In the genomic region with DNA sequence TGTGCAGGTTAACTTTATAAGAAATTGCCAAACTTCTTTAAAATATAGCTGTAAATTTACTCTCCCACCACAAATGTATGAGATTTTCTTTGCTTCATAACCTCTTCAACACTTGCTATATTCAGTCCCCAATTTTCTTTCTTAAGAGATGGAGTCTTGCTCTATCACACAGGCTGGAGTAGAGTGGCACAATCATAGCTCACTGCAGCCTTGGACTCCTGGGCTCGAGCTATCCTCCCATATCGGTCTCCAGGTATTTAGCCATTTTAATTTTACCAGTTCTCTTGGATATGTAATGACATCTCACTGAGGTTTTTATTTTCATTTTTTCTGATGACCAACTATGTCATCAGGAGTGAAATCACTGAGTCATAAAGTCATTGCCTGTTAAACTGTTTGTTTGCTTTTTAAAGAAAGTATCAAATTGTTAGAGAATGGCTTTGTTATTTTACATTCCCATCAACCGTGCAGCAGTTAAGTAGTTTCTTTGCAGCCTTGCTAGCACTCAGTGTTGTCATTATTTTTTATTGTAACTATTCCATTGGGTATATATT, we compare ENCODE assay signal across 7 cellular contexts. TPM values are rescaled to one million over a fixed set of nuclear protein-coding genes. Genes with fewer than 3 reads are reported as not detected.
DNase-seq lines count a peak whose midpoint lies in the region; TF ChIP-seq lines count a peak whose summit lies in the region.
"Not testable (repeated sequence)": the region's sequence is repeated elsewhere in the genome, so short reads cannot be mapped to it uniquely, and the experiment has no call there.

No MANE protein-coding gene starts in this region.

- not testable (repeated sequence) for H3K27ac Mint-ChIP-seq in activated naive CD8-positive, alpha-beta T cell; endodermal cell
- H3K27ac Mint-ChIP-seq in immature natural killer cell: peak overlapping the region in 3 of 6 donors; percentile 17 to 55 (median 36)
- H3K27ac Mint-ChIP-seq in osteocyte (ENCODE audit: unreplicated experiment): peak overlapping the region; percentile 65

- not testable (repeated sequence) for H3K4me1 ChIP-seq in DOHH2 (ENCODE audit: control insufficient read depth, low read length); endodermal cell (ENCODE audit: control insufficient read depth, insufficient read depth, low read length)

- H3K36me3 ChIP-seq in DOHH2 (ENCODE audit: control insufficient read depth, low read length); endodermal cell (ENCODE audit: control insufficient read depth, insufficient read depth, low read length): not testable (repeated sequence)

- peaks cover 45% of the 10 kb centered on the region for H3K79me2 ChIP-seq in DOHH2 (ENCODE audit: control insufficient read depth, low read length)

- H3K9me2 ChIP-seq in DOHH2 (replicated peaks; ENCODE audit: control insufficient read depth, low read length): not testable (repeated sequence)

- not testable (repeated sequence) for H4K20me1 ChIP-seq in DOHH2 (ENCODE audit: control insufficient read depth, insufficient read depth, low read depth, low read length)

- peak overlapping the region; percentile 61 for H3K4me3 Mint-ChIP-seq in activated naive CD8-positive, alpha-beta T cell
- H3K4me3 Mint-ChIP-seq in endodermal cell: peak overlapping the region; percentile 25
- H3K4me3 Mint-ChIP-seq in immature natural killer cell: peak overlapping the region in 3 of 5 donors; percentile 19 to 49 (median 33)
- peak overlapping the region; percentile 3 for H3K4me3 Mint-ChIP-seq in osteocyte (ENCODE audit: unreplicated experiment)

- not testable (repeated sequence) for TF ChIP-seq CTCF in DOHH2 (IDR thresholded peaks at IDR 0.05; ENCODE audit: low read depth, low read length, poor library complexity, severe bottlenecking); VCaP (conservative IDR thresholded peaks at IDR 0.05); endodermal cell (conservative IDR thresholded peaks at IDR 0.05); osteocyte (IDR thresholded peaks at IDR 0.05)

- not testable (repeated sequence) for H3K9me3 ChIP-seq in DOHH2 (ENCODE audit: control insufficient read depth, insufficient read depth, low read length); endodermal cell (ENCODE audit: control insufficient read depth, low read length)

- peak; percentile 20 for DNase-seq in M059J (ENCODE audit: low read depth)
- DNase-seq in endodermal cell; immature natural killer cell; osteocyte (ENCODE audit: extremely low spot score, unreplicated experiment): not testable (repeated sequence)

- H3K4me3 ChIP-seq in DOHH2 (ENCODE audit: low read length) (peak overlapping the region; percentile 47; the same call in 1 of the 2 replicates), endodermal cell (ENCODE audit: low read length) (peak overlapping the region; percentile 77)

- not testable (repeated sequence) for H3F3A ChIP-seq in DOHH2 (ENCODE audit: control insufficient read depth, insufficient read depth)

- not testable (repeated sequence) for H3K27me3 ChIP-seq in DOHH2 (ENCODE audit: control insufficient read depth, low read length); endodermal cell (ENCODE audit: control insufficient read depth, insufficient read depth, low read length, poor library complexity, severe bottlenecking)

- H3K4me1 Mint-ChIP-seq in activated naive CD8-positive, alpha-beta T cell (ENCODE audit: low read depth): peaks cover 24% of the 10 kb centered on the region
- H3K4me1 Mint-ChIP-seq in endodermal cell: peaks cover 13% of the 10 kb centered on the region
- peaks cover 16 to 25% of the 10 kb centered on the region in 2 donors for H3K4me1 Mint-ChIP-seq in immature natural killer cell
- peaks cover 26% of the 10 kb centered on the region for H3K4me1 Mint-ChIP-seq in osteocyte (ENCODE audit: unreplicated experiment)

- not testable (repeated sequence) for H3K27me3 Mint-ChIP-seq in activated naive CD8-positive, alpha-beta T cell; endodermal cell (ENCODE audit: insufficient read depth); immature natural killer cell (ENCODE audit: low read depth in 3 of 3); osteocyte (ENCODE audit: unreplicated experiment)

- H3K36me3 Mint-ChIP-seq in activated naive CD8-positive, alpha-beta T cell; endodermal cell (ENCODE audit: low read depth); immature natural killer cell; osteocyte (ENCODE audit: unreplicated experiment): not testable (repeated sequence)

- H3K27ac ChIP-seq in DOHH2 (ENCODE audit: low read depth, low read length); endodermal cell (ENCODE audit: low read depth, low read length): not testable (repeated sequence)
- H3K27ac ChIP-seq in VCaP: peak overlapping the region; percentile 48

- peak overlapping the region; percentile 61 for H3K4me2 ChIP-seq in DOHH2 (ENCODE audit: low read length)

- not testable (repeated sequence) for H3K9ac ChIP-seq in endodermal cell (ENCODE audit: extremely low read depth, low read length, poor library complexity, severe bottlenecking)

- H3K9me3 Mint-ChIP-seq in activated naive CD8-positive, alpha-beta T cell (ENCODE audit: low read depth); endodermal cell; immature natural killer cell; osteocyte (ENCODE audit: unreplicated experiment): not testable (repeated sequence)

- 96% methylated on average over 2 of the region's 3 CpGs; no CpG with 5 or more reads in 1 of the 2 experiments for WGBS in endodermal cell (ENCODE audit: insufficient coverage in 1 of 2, insufficient read length in 1 of 2), 2 experiments

RNA-seq across cellular contexts. Expression of gene NUTM2D, which starts 17.2 kb away (rescaled TPM):
- total RNA-seq in M059J (2014; rRNA removed; shearing (Covaris generic)): 0.59 and 3.2 TPM in 2 replicates
- total RNA-seq in endodermal cell (1 to 10 TPM; 3.4 TPM), osteocyte (6.8 and 6.9 TPM in 2 replicates)
- 4.0 TPM for polyA plus RNA-seq in endodermal cell (2013, experiment 1 of 2)
- 4.1 TPM for polyA plus RNA-seq in endodermal cell (2013, experiment 2 of 2)
- polyA plus RNA-seq in immature natural killer cell: under 1 TPM in 1 of 3 donors, not detected in 2; 0.06 TPM

Comparison
In these comparisons a context has a peak if more than half of its experiments do, and no peak if none do; other contexts are left out.
1. H3K4me3 Mint-ChIP-seq: peak in every context shown above with its lines; median percentile 61 in activated naive CD8-positive, alpha-beta T cell; 33 in immature natural killer cell; 25 in endodermal cell; 3 in osteocyte.